21 cellular contexts compared by ENCODE assay signal in the genomic region with DNA sequence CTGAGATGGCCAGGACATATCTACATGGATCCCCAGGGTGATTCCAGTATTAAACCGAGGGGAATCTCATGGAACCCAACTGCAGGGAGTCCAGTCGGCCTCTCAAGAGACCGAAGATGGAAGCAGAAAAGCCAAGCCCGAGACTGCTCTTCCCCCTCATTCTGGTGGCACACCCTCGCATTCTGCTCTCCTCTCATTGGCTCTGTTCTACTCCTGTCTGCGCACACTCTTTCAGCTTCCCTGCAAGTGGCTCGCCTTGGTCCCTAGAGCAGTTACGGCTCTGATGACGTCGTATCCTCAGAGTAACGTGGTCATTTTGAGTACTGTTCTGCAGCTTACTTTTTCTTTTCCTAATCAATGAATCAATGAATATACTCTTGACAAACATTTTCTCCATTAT.
DNase-seq lines count a peak whose midpoint lies in the region; ATAC-seq and TF ChIP-seq lines count a peak whose summit lies in the region.
"Had no signal": no experiment of that assay in that cellular context is flagged by ENCODE, and none has a peak within 500 bp of the region (broad histone marks: within the 10 kb centered on the region; RNA-seq: fewer than 3 reads in every experiment).

No MANE protein-coding gene starts in this region.

- H3K4me3 ChIP-seq in AG04450 (ENCODE audit: low read depth, low read length) (no peak overlapping the region), PC-3 (ENCODE audit: low read length) (no peak overlapping the region), trophoblast cell (ENCODE audit: low read depth, low read length) (no peak overlapping the region)
- H3K4me3 ChIP-seq: BLaER1, neural progenitor cell, stomach, uterus had no signal

- H3K4me3 Mint-ChIP-seq in endothelial cell (ENCODE audit: unreplicated experiment), result no peak overlapping the region
- no peak overlapping the region for H3K4me3 Mint-ChIP-seq in activated CD4-positive, alpha-beta T cell treated with anti-CD3 and anti-CD28 coated beads, Interleukin-2, amount 10 ng/mL, durations not matched to agents 7 days and 5 days
- H3K4me3 Mint-ChIP-seq: activated CD4-positive, alpha-beta memory T cell treated with anti-CD3 and anti-CD28 coated beads, Interleukin-2, amount 10 ng/mL, durations not matched to agents 7 days and 5 days; activated naive CD4-positive, alpha-beta T cell treated with anti-CD3 and anti-CD28 coated beads for 36 hours; neural progenitor cell had no signal

- H3K9me3 ChIP-seq in AG04450 (ENCODE audit: control insufficient read depth, insufficient read depth, low read length) (no peaks in the 10 kb centered on the region), PC-3 (ENCODE audit: low read length) (no peaks in the 10 kb centered on the region), trophoblast cell (ENCODE audit: insufficient read depth, low read depth, low read length) (no peaks in the 10 kb centered on the region)
- H3K9me3 ChIP-seq: BLaER1, stomach, uterus had no signal

- H3K4me1 Mint-ChIP-seq in endothelial cell (ENCODE audit: unreplicated experiment), result peaks cover 2% of the 10 kb centered on the region
- H3K4me1 Mint-ChIP-seq in activated CD4-positive, alpha-beta T cell treated with anti-CD3 and anti-CD28 coated beads, Interleukin-2, amount 10 ng/mL, durations not matched to agents 7 days and 5 days, result peaks cover 1% of the 10 kb centered on the region
- H3K4me1 Mint-ChIP-seq: activated CD4-positive, alpha-beta memory T cell treated with anti-CD3 and anti-CD28 coated beads, Interleukin-2, amount 10 ng/mL, durations not matched to agents 7 days and 5 days; neural progenitor cell had no signal

- H3K79me2 ChIP-seq in PC-3 (ENCODE audit: low read length), result peaks cover 34% of the 10 kb centered on the region
- H3K79me2 ChIP-seq in trophoblast cell (ENCODE audit: control insufficient read depth, insufficient read depth, low read length, poor library complexity), result no peaks in the 10 kb centered on the region

- H3K27ac ChIP-seq in AG04450 (ENCODE audit: low read depth, low read length) (peak overlapping the region; percentile 73), PC-3 (ENCODE audit: low read length) (peak overlapping the region; percentile 28; the same call in 1 of the 2 replicates), trophoblast cell (ENCODE audit: low read depth, low read length) (no peak overlapping the region)
- H3K27ac ChIP-seq: BLaER1, neural progenitor cell, uterus had no signal

- H3K27me3 ChIP-seq in AG04450 (ENCODE audit: control insufficient read depth, insufficient read depth, low read length) (no peaks in the 10 kb centered on the region), PC-3 (ENCODE audit: low read length) (no peaks in the 10 kb centered on the region), trophoblast cell (ENCODE audit: insufficient read depth, low read length) (no peaks in the 10 kb centered on the region)
- H3K27me3 ChIP-seq: BLaER1, neural progenitor cell, stomach, uterus had no signal

- peaks cover 2% of the 10 kb centered on the region for H3K27me3 Mint-ChIP-seq in endothelial cell (ENCODE audit: unreplicated experiment)
- no peaks in the 10 kb centered on the region for H3K27me3 Mint-ChIP-seq in activated CD4-positive, alpha-beta T cell treated with anti-CD3 and anti-CD28 coated beads, Interleukin-2, amount 10 ng/mL, durations not matched to agents 7 days and 5 days
- H3K27me3 Mint-ChIP-seq: activated CD4-positive, alpha-beta memory T cell treated with anti-CD3 and anti-CD28 coated beads, Interleukin-2, amount 10 ng/mL, durations not matched to agents 7 days and 5 days had no signal

- H2AFZ ChIP-seq in PC-3 (ENCODE audit: low read length), result no peak overlapping the region
- no peak overlapping the region for H2AFZ ChIP-seq in trophoblast cell (ENCODE audit: insufficient read depth, low read length, poor library complexity)
- H2AFZ ChIP-seq: neural progenitor cell had no signal

- no peak overlapping the region for H4K91ac ChIP-seq in trophoblast cell (ENCODE audit: low read depth, low read length)

- DNase-seq in AG04450 (ENCODE audit: low read depth, low spot score) (no peak), PC-3 (no peak), endothelial cell (ENCODE audit: low spot score) (no peak), trophoblast cell (no peak)
- no peak for DNase-seq in activated CD4-positive, alpha-beta T cell treated with anti-CD3 and anti-CD28 coated beads, Interleukin-2, amount 10 ng/mL, durations not matched to agents 7 days and 5 days
- DNase-seq: activated CD4-positive, alpha-beta memory T cell treated with anti-CD3 and anti-CD28 coated beads, Interleukin-2, amount 10 ng/mL, durations not matched to agents 7 days and 5 days; activated CD4-positive, CD25-positive, alpha-beta regulatory T cell treated with anti-CD3 and anti-CD28 coated beads, Interleukin-2, amount 50 U/mL, for 72 hours; activated naive CD4-positive, alpha-beta T cell treated with anti-CD3 and anti-CD28 coated beads for 36 hours; COR-L47; glutamatergic neuron; NCI-H1092; NCI-H1694; NCI-H446; NCI-H82; stomach; T-helper 2 cell; uterus had no signal

- no peak overlapping the region for H4K12ac ChIP-seq in trophoblast cell (ENCODE audit: low read depth, low read length)

- H3K79me1 ChIP-seq in trophoblast cell (ENCODE audit: low read length), result no peaks in the 10 kb centered on the region

- no peak overlapping the region for H2BK5ac ChIP-seq in trophoblast cell (ENCODE audit: low read depth, low read length, poor library complexity)

- TSS peak; percentile 36 for BruUV-seq in PC-3 (replicated peaks; lab: Mats Ljungman, UMichigan)

- no peak overlapping the region for H3K14ac ChIP-seq in trophoblast cell (ENCODE audit: low read length)

- no peaks in the 10 kb centered on the region for H4K20me1 ChIP-seq in PC-3 (ENCODE audit: low read length)

- CTCF ChIA-PET in AG04450 (lab: Charles Lee) (interaction anchor here (0.7 to 1.4 kb wide), 3 partner anchors 28 to 162 kb away, joined by 3 read pairs; no protein-coding TSS in a partner anchor), PC-3 (lab: Charles Lee) (interaction anchor here (0.5 to 1.1 kb wide), 3 partner anchors 28 to 473 kb away, joined by 3 to 4 read pairs (median 3); no protein-coding TSS in a partner anchor)
- CTCF ChIA-PET in activated CD4-positive, alpha-beta T cell treated with anti-CD3 and anti-CD28 coated beads, Interleukin-2, amount 10 ng/mL, durations not matched to agents 7 days and 5 days (lab: Charles Lee), result no interaction called here

- POLR2A ChIA-PET in AG04450 (lab: Yijun Ruan, JAX) (interaction anchor here (0.8 to 0.9 kb wide), 2 partner anchors 14 to 41 kb away, joined by 3 read pairs; no protein-coding TSS in a partner anchor), PC-3 (lab: Charles Lee; ENCODE audit: unreplicated experiment) (interaction anchor here (0.6 kb wide), 1 partner anchor 72 kb away, joined by 5 read pairs; no protein-coding TSS in a partner anchor)
- POLR2A ChIA-PET in activated CD4-positive, alpha-beta T cell treated with anti-CD3 and anti-CD28 coated beads, Interleukin-2, amount 10 ng/mL, durations not matched to agents 7 days and 5 days (lab: Charles Lee), result no interaction called here

- H3K9me3 Mint-ChIP-seq in endothelial cell (ENCODE audit: unreplicated experiment), result no peaks in the 10 kb centered on the region
- H3K9me3 Mint-ChIP-seq in activated CD4-positive, alpha-beta T cell treated with anti-CD3 and anti-CD28 coated beads, Interleukin-2, amount 10 ng/mL, durations not matched to agents 7 days and 5 days, result no peaks in the 10 kb centered on the region
- H3K9me3 Mint-ChIP-seq: activated CD4-positive, alpha-beta memory T cell treated with anti-CD3 and anti-CD28 coated beads, Interleukin-2, amount 10 ng/mL, durations not matched to agents 7 days and 5 days; activated naive CD4-positive, alpha-beta T cell treated with anti-CD3 and anti-CD28 coated beads for 36 hours had no signal

- H3K4me2 ChIP-seq in PC-3 (ENCODE audit: low read length) (no peak overlapping the region), trophoblast cell (ENCODE audit: low read length) (no peak overlapping the region)
- H3K4me2 ChIP-seq: BLaER1, neural progenitor cell had no signal

- no CpG with 5 or more reads among the region's 11 CpGs for WGBS in trophoblast cell (ENCODE audit: extremely low coverage, insufficient coverage, insufficient read length)

- H3K36me3 Mint-ChIP-seq in endothelial cell (ENCODE audit: low read depth, unreplicated experiment), result peaks cover 3% of the 10 kb centered on the region
- H3K36me3 Mint-ChIP-seq in activated CD4-positive, alpha-beta T cell treated with anti-CD3 and anti-CD28 coated beads, Interleukin-2, amount 10 ng/mL, durations not matched to agents 7 days and 5 days (ENCODE audit: low read depth), result peaks cover 5% of the 10 kb centered on the region
- H3K36me3 Mint-ChIP-seq: neural progenitor cell had no signal

- TF ChIP-seq CTCF in AG04450 (IDR thresholded peaks at IDR 0.05; ENCODE audit: low read depth, low read length) (no peak), PC-3 (conservative IDR thresholded peaks at IDR 0.05; ENCODE audit: low read depth, low read length) (no peak), endothelial cell (IDR thresholded peaks at IDR 0.05; ENCODE audit: unreplicated experiment) (no peak)

- intact Hi-C loops in PC-3 (cut with micrococcal nuclease), result no loop called here

- H3K4me1 ChIP-seq in PC-3 (ENCODE audit: insufficient read depth, low read length), result peaks cover 22% of the 10 kb centered on the region
- no peaks in the 10 kb centered on the region for H3K4me1 ChIP-seq in trophoblast cell (ENCODE audit: control insufficient read depth in 1 of 2, insufficient read depth in 2 of 2, low read length in 2 of 2)
- H3K4me1 ChIP-seq: neural progenitor cell, uterus had no signal

- no peak overlapping the region for H2AK5ac ChIP-seq in trophoblast cell (ENCODE audit: low read length)

- H3K9ac ChIP-seq in PC-3 (ENCODE audit: low read length), result no peak overlapping the region
- no peak overlapping the region for H3K9ac ChIP-seq in trophoblast cell (ENCODE audit: low read length)
- H3K9ac ChIP-seq: BLaER1, neural progenitor cell had no signal

- H2BK12ac ChIP-seq in trophoblast cell (ENCODE audit: low read length), result no peak overlapping the region

- H3F3A ChIP-seq in PC-3 (ENCODE audit: low read length, unreplicated experiment), result no peaks in the 10 kb centered on the region

- no peak overlapping the region for H4K8ac ChIP-seq in trophoblast cell (ENCODE audit: low read depth, low read length)

- H3K36me3 ChIP-seq in PC-3 (ENCODE audit: low read depth, low read length) (peaks cover 6% of the 10 kb centered on the region; the same call in 1 of the 2 replicates), trophoblast cell (ENCODE audit: control insufficient read depth in 1 of 2, insufficient read depth in 2 of 2, low read length in 2 of 2) (peaks cover 7% of the 10 kb centered on the region in 2 experiments)
- H3K36me3 ChIP-seq: neural progenitor cell, uterus had no signal

- ATAC-seq in PC-3 (no peak), HG02623 (IDR thresholded peaks at IDR 0.05; ENCODE audit: unreplicated experiment) (no peak), GM19463 (IDR thresholded peaks at IDR 0.05; ENCODE audit: unreplicated experiment) (no peak)

- no peak overlapping the region for H3K4ac ChIP-seq in trophoblast cell (ENCODE audit: low read depth, low read length)

- H2BK120ac ChIP-seq in trophoblast cell (ENCODE audit: insufficient read depth, low read length, poor library complexity), result no peak overlapping the region

- peak overlapping the region; percentile 50 for H3K27ac Mint-ChIP-seq in endothelial cell (ENCODE audit: unreplicated experiment)
- H3K27ac Mint-ChIP-seq in activated CD4-positive, alpha-beta T cell treated with anti-CD3 and anti-CD28 coated beads, Interleukin-2, amount 10 ng/mL, durations not matched to agents 7 days and 5 days, result no peak overlapping the region
- H3K27ac Mint-ChIP-seq: activated CD4-positive, alpha-beta memory T cell treated with anti-CD3 and anti-CD28 coated beads, Interleukin-2, amount 10 ng/mL, durations not matched to agents 7 days and 5 days; activated naive CD4-positive, alpha-beta T cell treated with anti-CD3 and anti-CD28 coated beads for 36 hours; neural progenitor cell had no signal

- no peak overlapping the region for H3K18ac ChIP-seq in trophoblast cell (ENCODE audit: low read length)

- H3K23ac ChIP-seq in trophoblast cell (ENCODE audit: low read length), result peak overlapping the region; percentile 38

- H3K9me2 ChIP-seq in PC-3 (replicated peaks; ENCODE audit: low read length), result no peaks in the 10 kb centered on the region
